In the genomic region with DNA sequence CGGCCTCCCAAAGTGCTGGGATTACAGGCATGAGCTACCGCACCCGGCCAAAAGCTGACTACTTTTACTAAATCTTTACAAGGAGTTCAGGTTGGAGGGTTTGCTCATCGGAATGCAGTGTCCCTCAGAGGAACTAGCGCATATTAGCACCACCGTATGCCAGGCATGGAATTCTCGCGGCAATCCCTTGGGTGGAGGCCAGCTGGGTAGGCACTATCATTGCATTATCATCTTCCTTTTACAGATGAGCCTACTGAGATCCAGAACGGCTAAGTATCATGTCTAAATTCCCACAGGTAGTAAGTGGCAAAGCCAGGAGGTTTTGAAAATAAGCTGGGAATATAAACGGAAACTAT, we compare ENCODE assay signal across 1 cellular context.
TF ChIP-seq lines count a peak whose summit lies in the region.

No MANE protein-coding gene starts in this region.

TF ChIP-seq in H1, 55 proteins besides CTCF, POLR2A, EP300 and RAD21:
- TF ChIP-seq TAF7 (optimal IDR thresholded peaks at IDR 0.05; ENCODE audit: borderline replicate concordance, low read depth, low read length), result no peak
- no peak for TF ChIP-seq SP2 (IDR thresholded peaks at IDR 0.05; ENCODE audit: low read length)
